ENCODE assay signal across 8 cellular contexts in genomic region chr14:74571901-74572828, GRCh38. TPM values are rescaled to one million over a fixed set of nuclear protein-coding genes. Genes with fewer than 3 reads are reported as not detected.
DNase-seq lines count a peak whose midpoint lies in the region; ATAC-seq and TF ChIP-seq lines count a peak whose summit lies in the region.

No MANE protein-coding gene starts in this region.

- peak overlapping the region; percentile 95 for H3K27ac ChIP-seq in SJCRH30
- H3K27ac ChIP-seq in esophagus (ENCODE audit: low read depth in 2 of 2, low read length in 1 of 2): peak overlapping the region; percentile 86 to 87
- H3K27ac ChIP-seq in parathyroid adenoma: no peak overlapping the region

- H3K4me3 ChIP-seq in SJCRH30 (peak overlapping the region; percentile 44), esophagus (ENCODE audit: low read depth in 1 of 2, low read length in 2 of 2) (no peak overlapping the region), parathyroid adenoma (ENCODE audit: low read depth, low read length) (peak overlapping the region; percentile 29)

- peaks cover 41% of the 10 kb centered on the region for H3K4me1 ChIP-seq in SJCRH30
- peaks cover 14 to 26% of the 10 kb centered on the region in 2 donors for H3K4me1 ChIP-seq in esophagus (ENCODE audit: control insufficient read depth in 2 of 2, insufficient read depth in 2 of 2, low read length in 1 of 2)
- peaks cover 22% of the 10 kb centered on the region for H3K4me1 ChIP-seq in parathyroid adenoma

- peak overlapping the region; percentile 88 for H2AFZ ChIP-seq in parathyroid adenoma

- H3K4me2 ChIP-seq in parathyroid adenoma (ENCODE audit: low read length): peak overlapping the region; percentile 51

- peaks cover 64% of the 10 kb centered on the region for H3K27me3 Mint-ChIP-seq in activated naive CD4-positive, alpha-beta T cell treated with anti-CD3 and anti-CD28 coated beads, Interleukin-2, amount 10 ng/mL, durations not matched to agents 7 days and 5 days

- no peak overlapping the region for H3K9ac ChIP-seq in parathyroid adenoma

- no peak for ATAC-seq in GM21360 (IDR thresholded peaks at IDR 0.05; ENCODE audit: unreplicated experiment)

- TF ChIP-seq CTCF in parathyroid adenoma (IDR thresholded peaks at IDR 0.05): no peak

- H3K9me3 ChIP-seq in SJCRH30 (replicated peaks): no peaks in the 10 kb centered on the region
- H3K9me3 ChIP-seq in esophagus (ENCODE audit: control insufficient read depth in 2 of 2, insufficient read depth in 1 of 2, low read depth in 1 of 2, low read length in 1 of 2): no peaks in the 10 kb centered on the region
- H3K9me3 ChIP-seq in parathyroid adenoma (ENCODE audit: control insufficient read depth, low read length): no peaks in the 10 kb centered on the region

- no peak overlapping the region for H3K4me3 Mint-ChIP-seq in activated naive CD4-positive, alpha-beta T cell treated with anti-CD3 and anti-CD28 coated beads, Interleukin-2, amount 10 ng/mL, durations not matched to agents 7 days and 5 days

- peaks cover 34% of the 10 kb centered on the region for H3K4me1 Mint-ChIP-seq in activated naive CD4-positive, alpha-beta T cell treated with anti-CD3 and anti-CD28 coated beads, Interleukin-2, amount 10 ng/mL, durations not matched to agents 7 days and 5 days

- no peaks in the 10 kb centered on the region for H3K36me3 Mint-ChIP-seq in activated naive CD4-positive, alpha-beta T cell treated with anti-CD3 and anti-CD28 coated beads, Interleukin-2, amount 10 ng/mL, durations not matched to agents 7 days and 5 days

- no peaks in the 10 kb centered on the region for H3K79me2 ChIP-seq in parathyroid adenoma

- H3K9me3 Mint-ChIP-seq in activated naive CD4-positive, alpha-beta T cell treated with anti-CD3 and anti-CD28 coated beads, Interleukin-2, amount 10 ng/mL, durations not matched to agents 7 days and 5 days: no peaks in the 10 kb centered on the region

- H3K27me3 ChIP-seq in SJCRH30: no peaks in the 10 kb centered on the region
- H3K27me3 ChIP-seq in esophagus (ENCODE audit: control insufficient read depth in 1 of 2, insufficient read depth in 2 of 2, low read length in 2 of 2): no peaks in the 10 kb centered on the region
- no peaks in the 10 kb centered on the region for H3K27me3 ChIP-seq in parathyroid adenoma (ENCODE audit: control insufficient read depth, insufficient read depth, low read length)

- CTCF ChIA-PET in activated naive CD4-positive, alpha-beta T cell treated with anti-CD3 and anti-CD28 coated beads, Interleukin-2, amount 10 ng/mL, durations not matched to agents 7 days and 5 days (lab: Charles Lee): interaction anchor here (1.0 to 1.1 kb wide), 2 partner anchors 9 to 13 kb away, joined by 4 read pairs; no protein-coding TSS in a partner anchor

- WGBS in esophagus, 2 donors: 28 to 35% methylated on average over 13 of the region's 13 CpGs

- H3K36me3 ChIP-seq in SJCRH30 (no peaks in the 10 kb centered on the region), esophagus (ENCODE audit: control insufficient read depth in 2 of 2, insufficient read depth in 2 of 2, low read length in 1 of 2) (no peaks in the 10 kb centered on the region), parathyroid adenoma (ENCODE audit: control insufficient read depth, insufficient read depth, low read length) (no peaks in the 10 kb centered on the region)

- no peak overlapping the region for H3K27ac Mint-ChIP-seq in activated naive CD4-positive, alpha-beta T cell treated with anti-CD3 and anti-CD28 coated beads, Interleukin-2, amount 10 ng/mL, durations not matched to agents 7 days and 5 days

- DNase-seq in activated naive CD4-positive, alpha-beta T cell treated with Interleukin-2 at 50 U/mL for 16 hours: peak; percentile 17
- DNase-seq in activated naive CD4-positive, alpha-beta T cell treated with anti-CD3 and anti-CD28 coated beads, Interleukin-2, amount 10 ng/mL, durations not matched to agents 7 days and 5 days: no peak
- peak; percentile 81 to 87 for DNase-seq in SJCRH30
- no peak for DNase-seq in hippocampal formation (lab: John Stamatoyannopoulos, UW)
- DNase-seq in putamen (ENCODE audit: low spot score): no peak

RNA-seq across cellular contexts. Expression of gene LTBP2, which starts 39.9 kb away (rescaled TPM):
- total RNA-seq in SJCRH30 (2014; rRNA removed; shearing (Covaris generic)): 0.61 and 0.84 TPM in 2 replicates
- polyA plus RNA-seq in esophagus: 1 to 10 TPM; 4.7 to 5.5 TPM

Comparison
In these comparisons a context has a peak if more than half of its experiments do, and no peak if none do; other contexts are left out.
1. DNase-seq: peak in activated naive CD4-positive, alpha-beta T cell treated with Interleukin-2 at 50 U/mL for 16 hours (single experiment) and SJCRH30 (2 of 2); none in activated naive CD4-positive, alpha-beta T cell treated with anti-CD3 and anti-CD28 coated beads, Interleukin-2, amount 10 ng/mL, durations not matched to agents 7 days and 5 days (single experiment), hippocampal formation (0 of 2) and putamen (single experiment).
2. H3K4me3 ChIP-seq: peak in SJCRH30 (single experiment) and parathyroid adenoma (single experiment); none in esophagus (0 of 2).